Comparison of ENCODE assay signal across 20 cellular contexts in genomic region chr2:242015366-242016065, GRCh38.
DNase-seq lines count a peak whose midpoint lies in the region; ATAC-seq, FAIRE-seq and TF ChIP-seq lines count a peak whose summit lies in the region.
"Had no signal": no experiment of that assay in that cellular context is flagged by ENCODE, and none has a peak within 500 bp of the region (broad histone marks: within the 10 kb centered on the region; RNA-seq: fewer than 3 reads in every experiment).

No MANE protein-coding gene starts in this region.

- no peak for TF ChIP-seq RAD21 in GM12878 (IDR thresholded peaks at IDR 0.05; ENCODE audit: insufficient read depth, low read depth, low read length)

- TF ChIP-seq POLR2A in GM12878 (IDR thresholded peaks at IDR 0.05; ENCODE audit: low read depth, low read length) (no peak), sigmoid colon (IDR thresholded peaks at IDR 0.05) (no peak)

- 29% methylated on average over 8 of the region's 8 CpGs for WGBS in GM12878 (ENCODE audit: insufficient coverage, insufficient replicate concordance, low lambda C conversion rate, missing lambda C conversion rate)
- WGBS in sigmoid colon, 2 donors, result 72 to 85% methylated on average over 8 of the region's 8 CpGs

- peaks cover 21% of the 10 kb centered on the region for H3K27me3 Mint-ChIP-seq in activated naive CD4-positive, alpha-beta T cell treated with anti-CD3 and anti-CD28 coated beads, Interleukin-2, amount 10 ng/mL, durations not matched to agents 7 days and 5 days

- RAD21 ChIA-PET in GM12878 (lab: Charles Lee; ENCODE audit: unreplicated experiment), result interaction anchor here (0.7 to 1.7 kb wide), 2 partner anchors 10 to 65 kb away, joined by 3 to 5 read pairs; no protein-coding TSS in a partner anchor

- H3K4me1 ChIP-seq in GM12878 (ENCODE audit: control insufficient read depth, insufficient read depth, low read length) (no peaks in the 10 kb centered on the region), sigmoid colon (no peaks in the 10 kb centered on the region)
- H3K4me1 ChIP-seq: A549, SJSA1 had no signal

- H3K4me3 ChIP-seq in GM12878, result no peak overlapping the region
- H3K4me3 ChIP-seq in sigmoid colon, result no peak overlapping the region
- H3K4me3 ChIP-seq: A549, PC-9, SJSA1 had no signal

- H3K27ac ChIP-seq in GM12878 (ENCODE audit: control insufficient read depth, insufficient read depth) (no peak overlapping the region), sigmoid colon (no peak overlapping the region)
- H3K27ac ChIP-seq: A549, PC-9, RWPE1, SJSA1 had no signal

- POLR2A ChIA-PET in GM12878 (lab: Charles Lee), result interaction anchor here (1.1 kb wide), 1 partner anchor 8 kb away, joined by 3 read pairs; no protein-coding TSS in a partner anchor

- BruUV-seq in GM12878 (replicated peaks; lab: Mats Ljungman, UMichigan), result no TSS peak

- H3K27me3 ChIP-seq in GM12878 (replicated peaks in 1 of 2; ENCODE audit: control insufficient read depth in 2 of 2, insufficient read depth in 2 of 2, low read length in 1 of 2) (no peaks in the 10 kb centered on the region; a peak in 1 of 4 replicates), sigmoid colon (no peaks in the 10 kb centered on the region)

- no peak for FAIRE-seq in GM12878 (lab: Jason Lieb, UNC)
- FAIRE-seq: A549, GM12891 had no signal

- TF ChIP-seq CTCF in GM12878 (IDR thresholded peaks at IDR 0.05 in 2 of 3, conservative IDR thresholded peaks at IDR 0.05 in 1 of 3; ENCODE audit: control insufficient read depth in 2 of 3, extremely low read depth in 1 of 3, insufficient read depth in 1 of 3, low read depth in 3 of 3, low read length in 3 of 3), result no peak
- no peak for TF ChIP-seq CTCF in sigmoid colon (IDR thresholded peaks at IDR 0.05)
- no peak for TF ChIP-seq CTCF in GM20000 (IDR thresholded peaks at IDR 0.05; ENCODE audit: extremely low read depth, missing control alignments)

- intact Hi-C loops in GM12878 (cut with micrococcal nuclease; ENCODE audit: unreplicated experiment) (no loop called here), sigmoid colon (cut with DNase I) (no loop called here)

- H3K27ac Mint-ChIP-seq in activated naive CD4-positive, alpha-beta T cell treated with anti-CD3 and anti-CD28 coated beads, Interleukin-2, amount 10 ng/mL, durations not matched to agents 7 days and 5 days, result no peak overlapping the region
- H3K27ac Mint-ChIP-seq: CD8-positive, alpha-beta T cell had no signal

- H3K4me3 Mint-ChIP-seq in activated naive CD4-positive, alpha-beta T cell treated with anti-CD3 and anti-CD28 coated beads, Interleukin-2, amount 10 ng/mL, durations not matched to agents 7 days and 5 days, result no peak overlapping the region
- H3K4me3 Mint-ChIP-seq: CD8-positive, alpha-beta T cell had no signal

- no peaks in the 10 kb centered on the region for H3K36me3 Mint-ChIP-seq in activated naive CD4-positive, alpha-beta T cell treated with anti-CD3 and anti-CD28 coated beads, Interleukin-2, amount 10 ng/mL, durations not matched to agents 7 days and 5 days
- H3K36me3 Mint-ChIP-seq: CD8-positive, alpha-beta T cell had no signal

- H2AFZ ChIP-seq in GM12878 (ENCODE audit: control insufficient read depth, low read depth, low read length), result no peak overlapping the region
- H2AFZ ChIP-seq: PC-9 had no signal

- SMC1A ChIA-PET in GM12878 (lab: Charles Lee; ENCODE audit: uncharacterized antibody, unreplicated experiment), result interaction anchor here (1.0 to 1.4 kb wide), 3 partner anchors 9 to 50 kb away, joined by 3 to 4 read pairs (median 3); no protein-coding TSS in a partner anchor

- peaks cover 11% of the 10 kb centered on the region for H3K9me3 Mint-ChIP-seq in activated naive CD4-positive, alpha-beta T cell treated with anti-CD3 and anti-CD28 coated beads, Interleukin-2, amount 10 ng/mL, durations not matched to agents 7 days and 5 days
- H3K9me3 Mint-ChIP-seq: CD8-positive, alpha-beta T cell had no signal

- H3K4me1 Mint-ChIP-seq in activated naive CD4-positive, alpha-beta T cell treated with anti-CD3 and anti-CD28 coated beads, Interleukin-2, amount 10 ng/mL, durations not matched to agents 7 days and 5 days, result peaks cover 16% of the 10 kb centered on the region

- peak; percentile 13 for DNase-seq in activated naive CD4-positive, alpha-beta T cell treated with anti-CD3 and anti-CD28 coated beads, Interleukin-2, amount 10 ng/mL, durations not matched to agents 7 days and 5 days
- no peak for DNase-seq in activated naive CD4-positive, alpha-beta T cell treated with Interleukin-2 at 50 U/mL for 16 hours
- DNase-seq in GM12878 (ENCODE audit: low read depth, low spot score) (no peak), sigmoid colon (peak; percentile 36), HK-2 (ENCODE audit: unreplicated experiment) (no peak), anterior cingulate cortex (lab: John Stamatoyannopoulos, UW) (no peak), GM20000 (ENCODE audit: low spot score) (no peak)
- DNase-seq: Calu3; CD8-positive, alpha-beta T cell; GF-D8; GOT3; NCI-H1417 treated with DMSO at 0.1 percent for 48 hours; NCI-H187 treated with DMSO at 0.1 percent for 48 hours; NCI-H226; NCI-H524; PC-9 had no signal

- no peak overlapping the region for H3K9ac ChIP-seq in GM12878 (ENCODE audit: control insufficient read depth, insufficient read depth, low read length)

- H3K9me3 ChIP-seq in GM12878 (replicated peaks; ENCODE audit: control insufficient read depth, insufficient read depth, low read length) (no peaks in the 10 kb centered on the region), sigmoid colon (no peaks in the 10 kb centered on the region)
- H3K9me3 ChIP-seq: A549, SJSA1 had no signal

- TF ChIP-seq EP300 in GM12878 (IDR thresholded peaks at IDR 0.05; ENCODE audit: borderline replicate concordance in 1 of 2, control insufficient read depth in 1 of 2, low read depth in 2 of 2, low read length in 2 of 2) (no peak), sigmoid colon (IDR thresholded peaks at IDR 0.05) (no peak)

- no peak overlapping the region for H3K4me2 ChIP-seq in GM12878 (ENCODE audit: control insufficient read depth, insufficient read depth)
- H3K4me2 ChIP-seq: A549, PC-9 had no signal

- no peaks in the 10 kb centered on the region for H3K79me2 ChIP-seq in GM12878 (ENCODE audit: control insufficient read depth, insufficient read depth, low read length)

- CTCF ChIA-PET in activated naive CD4-positive, alpha-beta T cell treated with anti-CD3 and anti-CD28 coated beads, Interleukin-2, amount 10 ng/mL, durations not matched to agents 7 days and 5 days (lab: Charles Lee), result interaction anchor here (0.5 kb wide), 1 partner anchor 12 kb away, joined by 3 read pairs; no protein-coding TSS in a partner anchor
- CTCF ChIA-PET in GM12878 (lab: Yijun Ruan, JAX), result interaction anchor here (1.0 to 2.3 kb wide), 4 partner anchors 8 to 65 kb away, joined by 3 to 8 read pairs (median 4); no protein-coding TSS in a partner anchor

- H3K36me3 ChIP-seq in GM12878 (ENCODE audit: control insufficient read depth in 2 of 2, insufficient read depth in 2 of 2, low read length in 1 of 2) (no peaks in the 10 kb centered on the region), sigmoid colon (no peaks in the 10 kb centered on the region)
- H3K36me3 ChIP-seq: SJSA1 had no signal

- ATAC-seq in GM12878, result peak; percentile 60
- ATAC-seq: A549; CD8-positive, alpha-beta T cell had no signal

- H4K20me1 ChIP-seq in GM12878 (ENCODE audit: control insufficient read depth, insufficient read depth), result no peaks in the 10 kb centered on the region

- in situ Hi-C loops in GM12878 (cut with MboI), result no loop called here

TF ChIP-seq in GM12878, 131 proteins besides CTCF, POLR2A, EP300 and RAD21 (continues in another document):
- no peak for TF ChIP-seq TCF12 (IDR thresholded peaks at IDR 0.05; ENCODE audit: low read depth, low read length)
- TF ChIP-seq ZBTB11 (CRISPR knock-in tag; IDR thresholded peaks at IDR 0.05), result no peak
- no peak for TF ChIP-seq EGR1 (IDR thresholded peaks at IDR 0.05; ENCODE audit: borderline replicate concordance in 1 of 2, low read depth in 2 of 2, low read length in 2 of 2)
- TF ChIP-seq ZBED1 (IDR thresholded peaks at IDR 0.05; ENCODE audit: borderline replicate concordance), result no peak
- no peak for TF ChIP-seq ASH2L (IDR thresholded peaks at IDR 0.05; ENCODE audit: borderline replicate concordance, low read depth)
- TF ChIP-seq TARDBP (IDR thresholded peaks at IDR 0.05; ENCODE audit: borderline replicate concordance), result no peak
- no peak for TF ChIP-seq ATF2 (IDR thresholded peaks at IDR 0.05; ENCODE audit: low read length)
- no peak for TF ChIP-seq SIN3A (IDR thresholded peaks at IDR 0.05; ENCODE audit: low read depth, low read length)
- TF ChIP-seq TCF7 (IDR thresholded peaks at IDR 0.05; ENCODE audit: borderline replicate concordance), result no peak

Comparison
In these comparisons a context has a peak if more than half of its experiments do, and no peak if none do; other contexts are left out.
1. DNase-seq: peak in activated naive CD4-positive, alpha-beta T cell treated with anti-CD3 and anti-CD28 coated beads, Interleukin-2, amount 10 ng/mL, durations not matched to agents 7 days and 5 days (single experiment) and sigmoid colon (single experiment); none in activated naive CD4-positive, alpha-beta T cell treated with Interleukin-2 at 50 U/mL for 16 hours (single experiment), GM12878 (single experiment), HK-2 (single experiment), anterior cingulate cortex (0 of 58) and GM20000 (single experiment).